Comparison of ENCODE assay signal across 14 cellular contexts in genomic region chr3:42702066-42702951, GRCh38. TPM values are rescaled to one million over a fixed set of nuclear protein-coding genes. Genes with fewer than 3 reads are reported as not detected.
DNase-seq lines count a peak whose midpoint lies in the region; ATAC-seq, FAIRE-seq and TF ChIP-seq lines count a peak whose summit lies in the region.
"Had no signal": no experiment of that assay in that cellular context is flagged by ENCODE, and none has a peak within 500 bp of the region (broad histone marks: within the 10 kb centered on the region; RNA-seq: fewer than 3 reads in every experiment).

HHATL (minus strand) TSS chr3:42702798; CDS start chr3:42700826, 1,972 bp downstream.

- DNase-seq in GM12891 (ENCODE audit: insufficient read length, low spot score) (peak; percentile 14), RWPE2 (ENCODE audit: low spot score) (peak; percentile 68), left ventricle myocardium superior (peak; percentile 86), psoas muscle (peak; percentile 70 to 95), kidney tubule cell (ENCODE audit: low spot score) (no peak), NCI-H2196 treated with DMSO at 0.1 percent for 48 hours (lab: John Stamatoyannopoulos, UW; ENCODE audit: unreplicated experiment) (no peak), mesenchymal stem cell (no peak)
- DNase-seq: activated gamma-delta T cell, NCI-H1694 treated with DMSO at 0.1 percent for 48 hours had no signal

- H2AFZ ChIP-seq in mesenchymal stem cell (ENCODE audit: low read depth, low read length): no peak within 1 kb of the TSS

- no peaks in the 10 kb centered on the region for H3K27me3 ChIP-seq in RWPE2 (ENCODE audit: insufficient read depth, poor library complexity, severe bottlenecking)
- no peaks in the 10 kb centered on the region for H3K27me3 ChIP-seq in psoas muscle (ENCODE audit: insufficient read depth in 3 of 3, low read length in 2 of 3)
- H3K27me3 ChIP-seq in mesenchymal stem cell (ENCODE audit: control insufficient read depth in 1 of 2, insufficient read depth in 1 of 2, low read length in 2 of 2): peaks cover 9 to 70% of the 10 kb centered on the region in 2 experiments

- no peak within 1 kb of the TSS for H2BK12ac ChIP-seq in mesenchymal stem cell (ENCODE audit: low read length in 2 of 2)

- 18 to 22% (median 20%) methylated on average over 20 to 21 of the region's 21 CpGs for WGBS in psoas muscle, 3 donors
- WGBS in mesenchymal stem cell: 78% methylated on average over 17 of the region's 21 CpGs

- H3K18ac ChIP-seq in mesenchymal stem cell (ENCODE audit: low read depth in 1 of 2, low read length in 2 of 2): no peak within 1 kb of the TSS

- H3K9me3 ChIP-seq in RWPE2 (ENCODE audit: severe bottlenecking) (no peaks in the 10 kb centered on the region), psoas muscle (no peaks in the 10 kb centered on the region), mesenchymal stem cell (ENCODE audit: control insufficient read depth, low read length) (no peaks in the 10 kb centered on the region)

- no peak for TF ChIP-seq POLR2A in GM12891 (IDR thresholded peaks at IDR 0.05; ENCODE audit: low read depth, low read length)

- H3K36me3 ChIP-seq in RWPE2 (ENCODE audit: low read depth) (no peaks in the 10 kb centered on the region), psoas muscle (ENCODE audit: insufficient read depth in 1 of 2, low read depth in 1 of 2) (peaks cover 0 to 10% of the 10 kb centered on the region in 2 donors), mesenchymal stem cell (ENCODE audit: control insufficient read depth in 1 of 2, insufficient read depth in 2 of 2, low read depth in 1 of 2, low read length in 2 of 2) (no peaks in the 10 kb centered on the region)

- H2BK5ac ChIP-seq in mesenchymal stem cell (ENCODE audit: low read depth, low read length, poor library complexity, severe bottlenecking): no peak within 1 kb of the TSS

- H3K4me1 ChIP-seq in RWPE2 (ENCODE audit: insufficient read depth, poor library complexity, severe bottlenecking): no peaks in the 10 kb centered on the region
- peaks cover 62% of the 10 kb centered on the region for H3K4me1 ChIP-seq in psoas muscle
- H3K4me1 ChIP-seq in mesenchymal stem cell (ENCODE audit: control insufficient read depth, insufficient read depth, low read depth, low read length): peaks cover 5% of the 10 kb centered on the region

- no peak within 1 kb of the TSS for H4K8ac ChIP-seq in mesenchymal stem cell (ENCODE audit: low read length)

- H3K9ac ChIP-seq in mesenchymal stem cell (ENCODE audit: low read length): no peak within 1 kb of the TSS

- TF ChIP-seq CTCF in RWPE2 (IDR thresholded peaks at IDR 0.05; ENCODE audit: poor library complexity, severe bottlenecking): no peak
- TF ChIP-seq CTCF in psoas muscle (IDR thresholded peaks at IDR 0.05): no peak

- no peak within 1 kb of the TSS for H2AK5ac ChIP-seq in mesenchymal stem cell (ENCODE audit: low read length, severe bottlenecking)

- H3K23ac ChIP-seq in mesenchymal stem cell (ENCODE audit: low read length in 2 of 2): no peak within 1 kb of the TSS

- no peak within 1 kb of the TSS for H3K4me2 ChIP-seq in mesenchymal stem cell (ENCODE audit: low read length, poor library complexity, severe bottlenecking)

- H3K4ac ChIP-seq in mesenchymal stem cell (ENCODE audit: low read depth in 1 of 2, low read length in 2 of 2): no peak within 1 kb of the TSS

- no peak for FAIRE-seq in GM12891 (lab: Jason Lieb, UNC)
- FAIRE-seq: G401.6 had no signal

- H2BK15ac ChIP-seq in mesenchymal stem cell (ENCODE audit: low read depth, poor library complexity, severe bottlenecking): no peak within 1 kb of the TSS

- ATAC-seq in RWPE2 (ENCODE audit: low read depth) (no peak), left ventricle myocardium superior (peak; percentile 78), psoas muscle (peak; percentile 71 to 74 (median 73)), HG03108 (IDR thresholded peaks at IDR 0.05; ENCODE audit: unreplicated experiment) (no peak)

- H3K4me3 ChIP-seq in RWPE2 (ENCODE audit: severe bottlenecking) (no peak within 1 kb of the TSS), psoas muscle (peak within 1 kb of the TSS; percentile 67), mesenchymal stem cell (ENCODE audit: insufficient read depth in 1 of 2, low read depth in 1 of 2, low read length in 2 of 2) (no peak within 1 kb of the TSS)

- H2BK120ac ChIP-seq in mesenchymal stem cell (ENCODE audit: low read depth, low read length): no peak within 1 kb of the TSS

- no peak within 1 kb of the TSS for H3K14ac ChIP-seq in mesenchymal stem cell (ENCODE audit: low read length in 2 of 2)

- H3K79me1 ChIP-seq in mesenchymal stem cell (replicated peaks; ENCODE audit: low read length, poor library complexity, severe bottlenecking): no peaks in the 10 kb centered on the region

- intact Hi-C loops in left ventricle myocardium superior (cut with micrococcal nuclease): no loop called here
- intact Hi-C loops in psoas muscle (cut with DNase I): loop anchor here (1.0 to 2.0 kb wide), 3 partner anchors 37 to 42 kb away; no protein-coding TSS in a partner anchor

- H3K27ac ChIP-seq in RWPE2 (ENCODE audit: poor library complexity, severe bottlenecking) (no peak within 1 kb of the TSS), psoas muscle (peak within 1 kb of the TSS; percentile 100), mesenchymal stem cell (ENCODE audit: low read length, poor library complexity, severe bottlenecking) (no peak within 1 kb of the TSS)

- H4K91ac ChIP-seq in mesenchymal stem cell (ENCODE audit: low read length): no peak within 1 kb of the TSS

TF ChIP-seq in GM12891, 5 proteins besides CTCF, POLR2A, EP300 and RAD21:
- TF ChIP-seq POLR2AphosphoS5 (IDR thresholded peaks at IDR 0.05; ENCODE audit: low read depth, low read length): no peak
- no peak for TF ChIP-seq POU2F2 (IDR thresholded peaks at IDR 0.05; ENCODE audit: low read depth, low read length)
- TF ChIP-seq SPI1 (IDR thresholded peaks at IDR 0.05; ENCODE audit: low read depth, low read length): no peak
- TF ChIP-seq TAF1 (IDR thresholded peaks at IDR 0.05; ENCODE audit: low read depth, low read length): no peak
- TF ChIP-seq PAX5 (IDR thresholded peaks at IDR 0.05; ENCODE audit: insufficient read depth, low read length, severe bottlenecking): no peak

RNA-seq across cellular contexts. Expression of gene HHATL, which starts in this region (rescaled TPM):
- not detected for polyA plus RNA-seq in GM12891 (2012; ENCODE audit: low read depth, missing spikeins)
- total RNA-seq in left ventricle myocardium superior (463 TPM), psoas muscle (100 to 1,000 TPM; 157 to 276 (median 212) TPM)
- 100 to 1,000 TPM in 1 of 3 donors, 10 to 100 TPM in 2; 37.0 to 188 (median 50.4) TPM for polyA plus RNA-seq in psoas muscle
- polyA plus RNA-seq in mesenchymal stem cell (2013, experiment 1 of 2): not detected
- polyA plus RNA-seq in mesenchymal stem cell (2013, experiment 2 of 2): not detected
- total RNA-seq: mononuclear cell, OCI-LY7, renal cortical epithelial cell had no signal

Comparison
In these comparisons a context has a peak if more than half of its experiments do, and no peak if none do; other contexts are left out.
1. DNase-seq: peak in GM12891 (single experiment), RWPE2 (single experiment), left ventricle myocardium superior (single experiment) and psoas muscle (2 of 2); none in kidney tubule cell (single experiment), NCI-H2196 treated with DMSO at 0.1 percent for 48 hours (single experiment) and mesenchymal stem cell (single experiment).
2. ATAC-seq: peak in left ventricle myocardium superior (single experiment) and psoas muscle (4 of 4); none in RWPE2 (single experiment) and HG03108 (single experiment).